Comparison of ENCODE assay signal across 34 cellular contexts in genomic region chr3:2772803-2773202, GRCh38.
"Had no signal": no experiment of that assay in that cellular context is flagged by ENCODE, and none has a peak within 500 bp of the region (broad histone marks: within the 10 kb centered on the region; RNA-seq: fewer than 3 reads in every experiment).

No MANE protein-coding gene starts in this region.

- DNase-seq: activated B cell treated with CpG ODN at 0.5 μM for 24 hours; activated CD4-positive, alpha-beta T cell treated with anti-CD3 and anti-CD28 coated beads for 48 hours; activated CD4-positive, alpha-beta T cell treated with anti-CD3 and anti-CD28 coated beads, Interleukin-2, amount 50 U/mL, for 1 hour; activated CD4-positive, alpha-beta T cell treated with anti-CD3 and anti-CD28 coated beads, Interleukin-2, amount 50 U/mL, for 48 hours; activated CD8-positive, alpha-beta memory T cell treated with anti-CD3 and anti-CD28 coated beads for 24 hours; activated CD8-positive, alpha-beta T cell treated with anti-CD3 and anti-CD28 coated beads for 36 hours; activated effector memory CD4-positive, alpha-beta T cell treated with Interleukin-2 at 50 U/mL for 16 hours; activated gamma-delta T cell treated with Interleukin-2 at 50 U/mL for 16 hours; activated naive CD4-positive, alpha-beta T cell treated with anti-CD3 and anti-CD28 coated beads for 36 hours; activated naive CD8-positive, alpha-beta T cell treated with anti-CD3 and anti-CD28 coated beads for 36 hours; activated naive CD8-positive, alpha-beta T cell treated with anti-CD3 and anti-CD28 coated beads, Interleukin-2, amount 50 U/mL, for 24 hours; activated T-cell treated with anti-CD3 and anti-CD28 coated beads, Interleukin-2, amount 50 U/mL, for 4 hours; adrenal gland; amygdala; aorta; body of pancreas; caudate nucleus; cortex of kidney; dermis blood vessel endothelial cell; effector CD4-positive, alpha-beta T cell; effector memory CD8-positive, alpha-beta T cell; erythroblast; foreskin keratinocyte; gastrocnemius medialis; glutamatergic neuron; heart left ventricle; T-helper 17 cell; T1000; WERI-Rb-1 had no signal

- H3K9me3 Mint-ChIP-seq: activated B cell treated with CpG ODN at 0.5 μM for 24 hours; activated CD8-positive, alpha-beta T cell treated with anti-CD3 and anti-CD28 coated beads for 36 hours; activated naive CD4-positive, alpha-beta T cell treated with anti-CD3 and anti-CD28 coated beads for 36 hours; activated naive CD4-positive, alpha-beta T cell treated with anti-CD3 and anti-CD28 coated beads, Interleukin-2, amount 50 U/mL, for 24 hours; activated naive CD8-positive, alpha-beta T cell treated with anti-CD3 and anti-CD28 coated beads for 36 hours; activated naive CD8-positive, alpha-beta T cell treated with anti-CD3 and anti-CD28 coated beads, Interleukin-2, amount 50 U/mL, for 24 hours; activated T-cell treated with anti-CD3 and anti-CD28 coated beads, Interleukin-2, amount 50 U/mL, for 4 hours; activated T-helper 17 cell treated with anti-CD3 and anti-CD28 coated beads, Interleukin-2, amount 50 U/mL, for 72 hours; T-helper 2 cell treated with Interferon-gamma antibody and Interleukin-4, amounts not matched to agents 5 μg/mL and 100 μg/mL, for 36 hours had no signal

- H3K4me3 ChIP-seq: adrenal gland, body of pancreas, esophagus muscularis mucosa, gastrocnemius medialis, heart left ventricle had no signal

- H3K27ac Mint-ChIP-seq: activated B cell treated with CpG ODN at 0.5 μM for 24 hours; activated CD8-positive, alpha-beta T cell treated with anti-CD3 and anti-CD28 coated beads for 36 hours; activated naive CD4-positive, alpha-beta T cell treated with anti-CD3 and anti-CD28 coated beads for 36 hours; activated naive CD4-positive, alpha-beta T cell treated with anti-CD3 and anti-CD28 coated beads, Interleukin-2, amount 50 U/mL, for 24 hours; activated naive CD8-positive, alpha-beta T cell treated with anti-CD3 and anti-CD28 coated beads for 36 hours; activated naive CD8-positive, alpha-beta T cell treated with anti-CD3 and anti-CD28 coated beads, Interleukin-2, amount 50 U/mL, for 24 hours; activated T-helper 17 cell treated with anti-CD3 and anti-CD28 coated beads, Interleukin-2, amount 50 U/mL, for 72 hours; effector memory CD8-positive, alpha-beta T cell; T-helper 17 cell; T-helper 2 cell treated with Interferon-gamma antibody and Interleukin-4, amounts not matched to agents 5 μg/mL and 100 μg/mL, for 36 hours had no signal

- H3K4me3 Mint-ChIP-seq: activated B cell treated with CpG ODN at 0.5 μM for 24 hours; activated CD8-positive, alpha-beta T cell treated with anti-CD3 and anti-CD28 coated beads for 36 hours; activated naive CD4-positive, alpha-beta T cell treated with anti-CD3 and anti-CD28 coated beads for 36 hours; activated naive CD4-positive, alpha-beta T cell treated with anti-CD3 and anti-CD28 coated beads, Interleukin-2, amount 50 U/mL, for 24 hours; activated naive CD8-positive, alpha-beta T cell treated with anti-CD3 and anti-CD28 coated beads for 36 hours; activated naive CD8-positive, alpha-beta T cell treated with anti-CD3 and anti-CD28 coated beads, Interleukin-2, amount 50 U/mL, for 24 hours; activated T-cell treated with anti-CD3 and anti-CD28 coated beads, Interleukin-2, amount 50 U/mL, for 4 hours; activated T-helper 17 cell treated with anti-CD3 and anti-CD28 coated beads, Interleukin-2, amount 50 U/mL, for 72 hours; effector memory CD8-positive, alpha-beta T cell; T-helper 17 cell; T-helper 2 cell treated with Interferon-gamma antibody and Interleukin-4, amounts not matched to agents 5 μg/mL and 100 μg/mL, for 36 hours had no signal

- H3K36me3 ChIP-seq: adrenal gland, esophagus muscularis mucosa, gastrocnemius medialis, heart left ventricle, WERI-Rb-1 had no signal

- H3K4me1 ChIP-seq: adrenal gland, body of pancreas, foreskin keratinocyte, gastrocnemius medialis, heart left ventricle had no signal

- H3K27me3 Mint-ChIP-seq: activated B cell treated with CpG ODN at 0.5 μM for 24 hours; activated CD8-positive, alpha-beta T cell treated with anti-CD3 and anti-CD28 coated beads for 36 hours; activated naive CD8-positive, alpha-beta T cell treated with anti-CD3 and anti-CD28 coated beads, Interleukin-2, amount 50 U/mL, for 24 hours had no signal

- H3K36me3 Mint-ChIP-seq: activated naive CD4-positive, alpha-beta T cell treated with anti-CD3 and anti-CD28 coated beads, Interleukin-2, amount 50 U/mL, for 24 hours; activated naive CD8-positive, alpha-beta T cell treated with anti-CD3 and anti-CD28 coated beads for 36 hours had no signal

- H3K4me1 Mint-ChIP-seq: activated B cell treated with CpG ODN at 0.5 μM for 24 hours; activated naive CD4-positive, alpha-beta T cell treated with anti-CD3 and anti-CD28 coated beads, Interleukin-2, amount 50 U/mL, for 24 hours; activated naive CD8-positive, alpha-beta T cell treated with anti-CD3 and anti-CD28 coated beads for 36 hours; activated naive CD8-positive, alpha-beta T cell treated with anti-CD3 and anti-CD28 coated beads, Interleukin-2, amount 50 U/mL, for 24 hours; activated T-helper 17 cell treated with anti-CD3 and anti-CD28 coated beads, Interleukin-2, amount 50 U/mL, for 72 hours had no signal

- H3K27me3 ChIP-seq: adrenal gland, body of pancreas, esophagus muscularis mucosa, foreskin keratinocyte, gastrocnemius medialis, heart left ventricle had no signal

- ATAC-seq: activated CD4-positive, CD25-positive, alpha-beta regulatory T cell treated with anti-CD3 and anti-CD28 coated beads, Interleukin-2, amount 50 U/mL, for 24 hours; activated CD8-positive, alpha-beta T cell treated with anti-CD3 and anti-CD28 coated beads for 36 hours; activated naive CD8-positive, alpha-beta T cell treated with anti-CD3 and anti-CD28 coated beads, Interleukin-2, amount 50 U/mL, for 24 hours; activated T-cell treated with anti-CD3 and anti-CD28 coated beads, Interleukin-2, amount 50 U/mL, for 4 hours; activated T-helper 17 cell treated with anti-CD3 and anti-CD28 coated beads, Interleukin-2, amount 50 U/mL, for 72 hours; body of pancreas; effector memory CD8-positive, alpha-beta T cell; foreskin keratinocyte; gastrocnemius medialis; heart left ventricle; T-helper 17 cell had no signal

- H3K9me3 ChIP-seq: adrenal gland, body of pancreas, esophagus muscularis mucosa, gastrocnemius medialis, heart left ventricle had no signal

- H3K27ac ChIP-seq: adrenal gland, body of pancreas, esophagus muscularis mucosa, foreskin keratinocyte, gastrocnemius medialis, heart left ventricle, WERI-Rb-1 had no signal
